ENCODE assay signal across 10 cellular contexts in the genomic region with DNA sequence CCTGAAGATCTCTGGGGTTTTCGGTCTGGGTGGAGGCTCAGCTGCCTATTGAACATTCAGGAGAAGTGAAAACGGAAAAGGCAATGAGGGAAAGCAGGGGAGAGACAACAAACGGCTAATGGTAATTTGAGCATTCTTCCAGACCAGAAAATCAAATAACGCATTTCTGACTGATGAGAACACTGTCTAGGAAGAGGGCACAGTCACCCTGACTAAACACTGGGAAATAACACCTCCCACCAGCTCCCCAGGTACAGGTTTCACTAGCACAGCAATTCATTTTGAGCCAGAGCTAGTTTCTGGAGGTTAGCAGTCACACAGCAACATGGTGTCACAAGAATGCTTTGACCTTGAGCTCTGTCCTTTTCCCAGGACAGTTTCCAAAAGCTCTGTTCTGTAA. TPM values are rescaled to one million over a fixed set of nuclear protein-coding genes. Genes with fewer than 3 reads are reported as not detected.
DNase-seq lines count a peak whose midpoint lies in the region; ATAC-seq and TF ChIP-seq lines count a peak whose summit lies in the region.
"Had no signal": no experiment of that assay in that cellular context is flagged by ENCODE, and none has a peak within 500 bp of the region (broad histone marks: within the 10 kb centered on the region; RNA-seq: fewer than 3 reads in every experiment).

No MANE protein-coding gene starts in this region.

- ATAC-seq in SK-N-SH treated with all-trans-retinoic acid at 6 μM for 48 hours (peak; percentile 56), GM21528 (IDR thresholded peaks at IDR 0.05; ENCODE audit: low FRiP score, unreplicated experiment) (no peak)

- DNase-seq in AG08396 (ENCODE audit: low spot score) (peak; percentile 33), Daoy (ENCODE audit: low read depth) (peak; percentile 80), kidney glomerular epithelial cell (lab: John Stamatoyannopoulos, UW) (peak; percentile 83), NCI-H2107 (lab: John Stamatoyannopoulos, UW) (no peak)
- no peak for DNase-seq in effector CD4-positive, alpha-beta T cell
- no peak for DNase-seq in activated CD8-positive, alpha-beta memory T cell treated with anti-CD3 and anti-CD28 coated beads, Interleukin-2, amount 50 U/mL, for 4 hours
- DNase-seq: NCI-H526 treated with DMSO at 0.1 percent for 48 hours; stimulated activated naive CD4-positive, alpha-beta T cell treated with Interleukin-2 at 50 U/mL for 16 hours had no signal

TF ChIP-seq in SK-N-SH treated with all-trans-retinoic acid at 6 μM for 48 hours, 23 proteins besides CTCF, POLR2A, EP300 and RAD21:
- TF ChIP-seq, protein P1, sequence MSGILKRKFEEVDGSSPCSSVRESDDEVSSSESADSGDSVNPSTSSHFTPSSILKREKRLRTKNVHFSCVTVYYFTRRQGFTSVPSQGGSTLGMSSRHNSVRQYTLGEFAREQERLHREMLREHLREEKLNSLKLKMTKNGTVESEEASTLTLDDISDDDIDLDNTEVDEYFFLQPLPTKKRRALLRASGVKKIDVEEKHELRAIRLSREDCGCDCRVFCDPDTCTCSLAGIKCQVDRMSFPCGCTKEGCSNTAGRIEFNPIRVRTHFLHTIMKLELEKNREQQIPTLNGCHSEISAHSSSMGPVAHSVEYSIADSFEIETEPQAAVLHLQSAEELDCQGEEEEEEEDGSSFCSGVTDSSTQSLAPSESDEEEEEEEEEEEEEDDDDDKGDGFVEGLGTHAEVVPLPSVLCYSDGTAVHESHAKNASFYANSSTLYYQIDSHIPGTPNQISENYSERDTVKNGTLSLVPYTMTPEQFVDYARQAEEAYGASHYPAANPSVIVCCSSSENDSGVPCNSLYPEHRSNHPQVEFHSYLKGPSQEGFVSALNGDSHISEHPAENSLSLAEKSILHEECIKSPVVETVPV (CRISPR knock-in tag; IDR thresholded peaks at IDR 0.05) = no peak
- TF ChIP-seq TCF4 (CRISPR knock-in tag; IDR thresholded peaks at IDR 0.05; ENCODE audit: borderline replicate concordance) (no peak), OSR1 (CRISPR knock-in tag; IDR thresholded peaks at IDR 0.05) (no peak), ZC3H10 (CRISPR knock-in tag; IDR thresholded peaks at IDR 0.05) (no peak), PPARA (CRISPR knock-in tag; IDR thresholded peaks at IDR 0.05; ENCODE audit: borderline replicate concordance) (no peak), SNAI2 (CRISPR knock-in tag; IDR thresholded peaks at IDR 0.05) (no peak), ESRRG (CRISPR knock-in tag; IDR thresholded peaks at IDR 0.05) (no peak)
- TF ChIP-seq, protein P2, sequence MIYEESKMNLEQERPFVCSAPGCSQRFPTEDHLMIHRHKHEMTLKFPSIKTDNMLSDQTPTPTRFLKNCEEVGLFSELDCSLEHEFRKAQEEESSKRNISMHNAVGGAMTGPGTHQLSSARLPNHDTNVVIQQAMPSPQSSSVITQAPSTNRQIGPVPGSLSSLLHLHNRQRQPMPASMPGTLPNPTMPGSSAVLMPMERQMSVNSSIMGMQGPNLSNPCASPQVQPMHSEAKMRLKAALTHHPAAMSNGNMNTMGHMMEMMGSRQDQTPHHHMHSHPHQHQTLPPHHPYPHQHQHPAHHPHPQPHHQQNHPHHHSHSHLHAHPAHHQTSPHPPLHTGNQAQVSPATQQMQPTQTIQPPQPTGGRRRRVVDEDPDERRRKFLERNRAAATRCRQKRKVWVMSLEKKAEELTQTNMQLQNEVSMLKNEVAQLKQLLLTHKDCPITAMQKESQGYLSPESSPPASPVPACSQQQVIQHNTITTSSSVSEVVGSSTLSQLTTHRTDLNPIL (CRISPR knock-in tag; IDR thresholded peaks at IDR 0.05; ENCODE audit: low read depth) = no peak

RNA-seq across cellular contexts. Expression of a gene that starts 21.1 kb away (rescaled TPM):
- total RNA-seq in Daoy (2014; rRNA removed; shearing (Covaris generic)) = 19.7 and 26.2 TPM in 2 replicates

Comparison
In these comparisons a context has a peak if more than half of its experiments do, and no peak if none do; other contexts are left out.
1. DNase-seq: peak in AG08396 (single experiment), Daoy (single experiment) and kidney glomerular epithelial cell (single experiment); none in effector CD4-positive, alpha-beta T cell (single experiment), NCI-H2107 (single experiment) and activated CD8-positive, alpha-beta memory T cell treated with anti-CD3 and anti-CD28 coated beads, Interleukin-2, amount 50 U/mL, for 4 hours (single experiment).